8 cellular contexts compared by ENCODE assay signal in genomic region chr3:100492059-100492809, GRCh38. TPM values are rescaled to one million over a fixed set of nuclear protein-coding genes. Genes with fewer than 3 reads are reported as not detected.
DNase-seq lines count a peak whose midpoint lies in the region; TF ChIP-seq lines count a peak whose summit lies in the region.

Gene TMEM45A (plus strand): TSS chr3:100492619. CDS start chr3:100555212, 62,593 bp downstream.

- no peak within 1 kb of the TSS for H2BK5ac ChIP-seq in H9 (ENCODE audit: insufficient read length, low read length)

- no peak within 1 kb of the TSS for H2BK120ac ChIP-seq in H9 (ENCODE audit: low read depth, low read length, poor library complexity, severe bottlenecking)

- no peaks in the 10 kb centered on the region for H3K79me2 ChIP-seq in H9 (ENCODE audit: insufficient read depth, low read length)

- H3K27ac ChIP-seq in H9 (ENCODE audit: insufficient read length, low read depth, low read length): no peak within 1 kb of the TSS
- H3K27ac ChIP-seq in SJSA1: peak within 1 kb of the TSS; percentile 59

- CTCF ChIA-PET in activated naive CD4-positive, alpha-beta T cell treated with anti-CD3 and anti-CD28 coated beads, Interleukin-2, amount 10 ng/mL, durations not matched to agents 7 days and 5 days (lab: Charles Lee): interaction anchor here (0.9 kb wide), 1 partner anchor 9 kb away, joined by 3 read pairs; no protein-coding TSS in a partner anchor

- TF ChIP-seq CTCF in H9 (conservative IDR thresholded peaks at IDR 0.05): no peak
- TF ChIP-seq CTCF in subcutaneous adipose tissue (IDR thresholded peaks at IDR 0.05; ENCODE audit: low read depth): no peak

- H3K36me3 ChIP-seq in ES-I3 (ENCODE audit: insufficient read depth, low read length) (no peaks in the 10 kb centered on the region), MG63 (no peaks in the 10 kb centered on the region), SJSA1 (no peaks in the 10 kb centered on the region)

- no peak within 1 kb of the TSS for H4K91ac ChIP-seq in H9 (ENCODE audit: insufficient read length, low read depth, low read length)

- peak within 1 kb of the TSS; percentile 62 to 94 (median 94) for H3K27ac Mint-ChIP-seq in H9
- H3K27ac Mint-ChIP-seq in activated naive CD4-positive, alpha-beta T cell treated with anti-CD3 and anti-CD28 coated beads, Interleukin-2, amount 10 ng/mL, durations not matched to agents 7 days and 5 days: no peak within 1 kb of the TSS

- H3T11ph ChIP-seq in H9 (ENCODE audit: low read length): no peak within 1 kb of the TSS

- H3K9ac ChIP-seq in ES-I3 (ENCODE audit: low read depth, low read length): peak within 1 kb of the TSS; percentile 92
- H3K9ac ChIP-seq in H9 (ENCODE audit: extremely low read depth, insufficient read length, low read length): peak within 1 kb of the TSS; percentile 66

- no peak within 1 kb of the TSS for H2BK15ac ChIP-seq in H9 (ENCODE audit: low read depth, low read length)

- H2AK5ac ChIP-seq in H9 (ENCODE audit: insufficient read length, low read length): no peak within 1 kb of the TSS

- H2AFZ ChIP-seq in H9 (ENCODE audit: low read length): peak within 1 kb of the TSS; percentile 43

- H4K20me1 ChIP-seq in H9 (ENCODE audit: control insufficient read depth, insufficient read depth, insufficient read length): no peaks in the 10 kb centered on the region

- H3K4me3 ChIP-seq in MG63 (peak within 1 kb of the TSS; percentile 65), SJSA1 (peak within 1 kb of the TSS; percentile 45)

- H3K9me3 ChIP-seq in ES-I3 (ENCODE audit: control insufficient read depth, insufficient read depth, low read length) (no peaks in the 10 kb centered on the region; the same call in 1 of the 2 replicates), H9 (ENCODE audit: control insufficient read depth, low read depth, low read length) (no peaks in the 10 kb centered on the region), MG63 (no peaks in the 10 kb centered on the region), SJSA1 (replicated peaks) (no peaks in the 10 kb centered on the region)

- H3K4ac ChIP-seq in H9 (ENCODE audit: low read depth, low read length): no peak within 1 kb of the TSS

- DNase-seq in H9: peak; percentile 97
- DNase-seq in MG63: peak; percentile 99
- peak; percentile 94 to 98 for DNase-seq in SJSA1 (ENCODE audit: low read depth in 1 of 2, low spot score in 2 of 2)
- DNase-seq in activated naive CD4-positive, alpha-beta T cell treated with anti-CD3 and anti-CD28 coated beads, Interleukin-2, amount 10 ng/mL, durations not matched to agents 7 days and 5 days: peak; percentile 85
- peak; percentile 92 for DNase-seq in globus pallidus (ENCODE audit: low spot score)
- peak; percentile 76 for DNase-seq in non-pigmented ciliary epithelial cell (ENCODE audit: low read depth)

- no peaks in the 10 kb centered on the region for H3K27me3 ChIP-seq in H9 (ENCODE audit: insufficient read depth, low read length)
- no peaks in the 10 kb centered on the region for H3K27me3 ChIP-seq in MG63
- no peaks in the 10 kb centered on the region for H3K27me3 ChIP-seq in SJSA1 (replicated peaks)

- H3K23me2 ChIP-seq in H9 (ENCODE audit: insufficient read length, low read depth, low read length, poor library complexity, severe bottlenecking): peaks cover 4% of the 10 kb centered on the region

- H3K18ac ChIP-seq in H9 (ENCODE audit: insufficient read length, low read depth, low read length): peak within 1 kb of the TSS; percentile 52

- H3K14ac ChIP-seq in H9 (ENCODE audit: insufficient read depth, low read length): peak within 1 kb of the TSS; percentile 92; the same call in 1 of the 2 replicates

- no peak within 1 kb of the TSS for H2BK20ac ChIP-seq in H9 (ENCODE audit: low read depth, low read length, poor library complexity, severe bottlenecking)

- H2BK12ac ChIP-seq in H9 (ENCODE audit: insufficient read length, low read depth, low read length): no peak within 1 kb of the TSS

- H3K9me3 Mint-ChIP-seq in H9: no peaks in the 10 kb centered on the region; a peak in 3 of 5 replicates
- H3K9me3 Mint-ChIP-seq in activated naive CD4-positive, alpha-beta T cell treated with anti-CD3 and anti-CD28 coated beads, Interleukin-2, amount 10 ng/mL, durations not matched to agents 7 days and 5 days: no peaks in the 10 kb centered on the region

- no peak within 1 kb of the TSS for H4K5ac ChIP-seq in H9 (ENCODE audit: insufficient read length, low read depth, low read length)

- H3K4me1 Mint-ChIP-seq in H9: peaks cover 12 to 13% of the 10 kb centered on the region in 2 experiments
- peaks cover 7% of the 10 kb centered on the region for H3K4me1 Mint-ChIP-seq in activated naive CD4-positive, alpha-beta T cell treated with anti-CD3 and anti-CD28 coated beads, Interleukin-2, amount 10 ng/mL, durations not matched to agents 7 days and 5 days

- WGBS in H9 (ENCODE audit: extremely low coverage, insufficient read length, low lambda C conversion rate): no CpG with 5 or more reads among the region's 53 CpGs

- H3K56ac ChIP-seq in H9 (ENCODE audit: insufficient read length, low read depth, low read length): no peak within 1 kb of the TSS

- H3K36me3 Mint-ChIP-seq in H9 (ENCODE audit: insufficient read depth in 1 of 3, low read depth in 3 of 3): no peaks in the 10 kb centered on the region
- H3K36me3 Mint-ChIP-seq in activated naive CD4-positive, alpha-beta T cell treated with anti-CD3 and anti-CD28 coated beads, Interleukin-2, amount 10 ng/mL, durations not matched to agents 7 days and 5 days: no peaks in the 10 kb centered on the region

- no peak within 1 kb of the TSS for H3K23ac ChIP-seq in H9 (ENCODE audit: insufficient read length, low read depth, low read length)

- H3K79me1 ChIP-seq in H9 (ENCODE audit: insufficient read depth, low read depth, low read length, poor library complexity, severe bottlenecking): no peaks in the 10 kb centered on the region

- peak within 1 kb of the TSS; percentile 89 to 93 for H3K4me3 Mint-ChIP-seq in H9
- peak within 1 kb of the TSS; percentile 78 for H3K4me3 Mint-ChIP-seq in activated naive CD4-positive, alpha-beta T cell treated with anti-CD3 and anti-CD28 coated beads, Interleukin-2, amount 10 ng/mL, durations not matched to agents 7 days and 5 days

- peaks cover 4% of the 10 kb centered on the region; the same call in 1 of the 2 replicates for H3K27me3 Mint-ChIP-seq in H9 (ENCODE audit: low read depth)
- H3K27me3 Mint-ChIP-seq in activated naive CD4-positive, alpha-beta T cell treated with anti-CD3 and anti-CD28 coated beads, Interleukin-2, amount 10 ng/mL, durations not matched to agents 7 days and 5 days: peaks cover 51% of the 10 kb centered on the region

- H4K8ac ChIP-seq in H9 (replicated peaks; ENCODE audit: insufficient read length, low read depth, low read length): no peak within 1 kb of the TSS

- H3K4me2 ChIP-seq in H9 (ENCODE audit: insufficient read depth, insufficient read length, low read length): peak within 1 kb of the TSS; percentile 90

- 0 out of 2 replicates have a peak, but pooled peaks cover 4% of the 10 kb centered on the region for H3K4me1 ChIP-seq in ES-I3 (ENCODE audit: insufficient read depth, low read length)
- no peaks in the 10 kb centered on the region for H3K4me1 ChIP-seq in H9 (ENCODE audit: insufficient read depth, low read length)
- peaks cover 24% of the 10 kb centered on the region for H3K4me1 ChIP-seq in SJSA1 (replicated peaks)

RNA-seq across cellular contexts. Expression of gene TMEM45A, which starts in this region (rescaled TPM):
- total RNA-seq in H9 (2021) (10.1 and 10.3 TPM in 2 replicates), subcutaneous adipose tissue (10 to 100 TPM; 12.2 to 22.2 (median 12.7) TPM)
- total RNA-seq in MG63 (2014; rRNA removed; shearing (Covaris generic); ENCODE audit: low replicate concordance): 57.0 and 70.5 TPM in 2 replicates
- total RNA-seq in SJSA1 (2014; rRNA removed; shearing (Covaris generic)): 20.6 and 48.5 TPM in 2 replicates
